In genomic region chr11:47724041-47724729, GRCh38 we compare ENCODE assay signal across 7 cellular contexts. TPM values are rescaled to one million over a fixed set of nuclear protein-coding genes. Genes with fewer than 3 reads are reported as not detected.
DNase-seq lines count a peak whose midpoint lies in the region; ATAC-seq, FAIRE-seq and TF ChIP-seq lines count a peak whose summit lies in the region.

No MANE protein-coding gene starts in this region.

- WGBS in lower leg skin, 2 donors = 83 to 92% methylated on average over 6 of the region's 6 CpGs

- ATAC-seq in sciatic nerve (peak; percentile 73), HG03135 (IDR thresholded peaks at IDR 0.05; ENCODE audit: unreplicated experiment) (no peak)

- DNase-seq in H54 (ENCODE audit: insufficient read length, low spot score) (no peak), RKO (ENCODE audit: low spot score) (peak; percentile 35), foreskin fibroblast (peak; percentile 50 to 72), sciatic nerve (ENCODE audit: low spot score) (no peak), globus pallidus (ENCODE audit: low spot score) (no peak), lower leg skin (ENCODE audit: low spot score in 2 of 2) (no peak)

- peak; percentile 84 for FAIRE-seq in H54 (lab: Jason Lieb, UNC)

- no peak overlapping the region for H3K4me3 ChIP-seq in foreskin fibroblast (ENCODE audit: low read depth in 1 of 2, low read length in 2 of 2)
- no peak overlapping the region for H3K4me3 ChIP-seq in lower leg skin (ENCODE audit: low read depth, poor library complexity, severe bottlenecking)

- intact Hi-C loops in sciatic nerve (cut with DNase I) = no loop called here
- intact Hi-C loops in lower leg skin (cut with DNase I; ENCODE audit: low total_unique reads) = no loop called here

- TF ChIP-seq POLR2A in H54 (IDR thresholded peaks at IDR 0.05; ENCODE audit: low read depth, low read length) = no peak
- no peak for TF ChIP-seq POLR2A in lower leg skin (IDR thresholded peaks at IDR 0.05)

- TF ChIP-seq CTCF in foreskin fibroblast (IDR thresholded peaks at IDR 0.05; ENCODE audit: low read depth, low read length) (no peak), lower leg skin (IDR thresholded peaks at IDR 0.05) (peak in 1 of 3 donors; percentile 50)

RNA-seq across cellular contexts. Expression of gene AGBL2, which starts 9.0 kb away (rescaled TPM):
- 1.8 TPM for total RNA-seq in sciatic nerve
- under 1 TPM in 2 of 4 donors, not detected in 2; 0.17 to 0.65 TPM for total RNA-seq in lower leg skin

RNA-seq across cellular contexts. Expression of gene FNBP4, which starts 43.0 kb away (rescaled TPM):
- total RNA-seq in sciatic nerve (153 TPM), lower leg skin (100 to 1,000 TPM in 3 of 4 donors, 10 to 100 TPM in 1; 96.1 to 302 (median 120) TPM)

Comparison
In these comparisons a context has a peak if more than half of its experiments do, and no peak if none do; other contexts are left out.
1. DNase-seq: peak in RKO (single experiment) and foreskin fibroblast (2 of 2); none in H54 (single experiment), sciatic nerve (single experiment), globus pallidus (single experiment) and lower leg skin (0 of 2).